In the genomic region with DNA sequence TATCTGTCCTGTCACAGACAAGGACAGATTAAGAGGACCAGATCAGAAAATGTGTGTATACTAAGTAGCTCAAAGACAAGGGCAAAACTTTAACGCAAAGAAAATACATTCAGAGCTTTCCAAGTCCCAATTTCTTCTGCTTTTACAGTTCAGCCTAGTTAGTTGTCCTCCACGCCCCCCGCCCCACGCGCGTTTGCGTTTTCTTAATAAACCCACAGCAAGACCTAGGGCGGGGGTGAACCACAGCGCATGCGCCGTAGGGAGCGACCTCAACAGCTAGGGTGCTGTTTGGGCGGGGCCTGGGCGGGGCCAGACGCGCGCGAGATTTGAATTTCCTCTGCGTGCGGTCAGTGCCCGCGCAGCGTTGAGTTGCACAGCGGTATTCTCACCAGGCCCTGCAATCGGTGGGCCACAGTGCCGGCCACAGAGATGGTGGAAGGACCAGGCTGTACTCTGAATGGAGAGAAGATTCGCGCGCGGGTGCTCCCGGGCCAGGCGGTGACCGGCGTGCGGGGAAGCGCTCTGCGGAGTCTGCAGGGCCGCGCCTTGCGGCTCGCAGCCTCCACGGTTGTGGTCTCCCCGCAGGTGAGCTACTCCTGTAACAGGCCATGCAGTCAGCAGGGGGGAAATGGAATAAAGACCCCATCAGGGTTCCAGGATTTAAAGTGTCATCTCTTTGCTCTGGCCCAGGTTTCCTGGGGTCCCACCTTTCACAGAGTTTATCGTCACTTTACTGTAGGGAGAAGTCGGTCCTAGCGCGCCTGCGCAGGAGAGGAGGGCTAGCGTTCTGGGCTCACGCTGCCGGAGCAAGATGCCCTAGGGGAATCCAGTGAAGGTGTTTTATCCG, we compare ENCODE assay signal across 9 cellular contexts. TPM values are rescaled to one million over a fixed set of nuclear protein-coding genes. Genes with fewer than 3 reads are reported as not detected.
DNase-seq lines count a peak whose midpoint lies in the region; ATAC-seq, FAIRE-seq and TF ChIP-seq lines count a peak whose summit lies in the region.
"Had no signal": no experiment of that assay in that cellular context is flagged by ENCODE, and none has a peak within 500 bp of the region (broad histone marks: within the 10 kb centered on the region; RNA-seq: fewer than 3 reads in every experiment).

TSS of gene NEIL3 (plus strand) at position 350 of the 847 bp plus-strand sequence. CDS start at position 430, 80 bp downstream.

- H3K9me3 Mint-ChIP-seq in WTC11 = no peaks in the 10 kb centered on the region

- H3K4me1 ChIP-seq in keratinocyte (ENCODE audit: control insufficient read depth, extremely low read depth, insufficient read depth, low read length) = peaks cover 27% of the 10 kb centered on the region

- peak; percentile 44 for FAIRE-seq in keratinocyte (lab: Jason Lieb, UNC)
- FAIRE-seq: TTC549 had no signal

- peaks cover 30% of the 10 kb centered on the region for H3K79me2 ChIP-seq in keratinocyte (ENCODE audit: control insufficient read depth, insufficient read depth, low read length)

- H2AFZ ChIP-seq in keratinocyte (ENCODE audit: control insufficient read depth, low read length) = peak within 1 kb of the TSS; percentile 96

- POLR2A ChIA-PET in WTC11 (lab: Charles Lee) = interaction anchor here (1.0 kb wide), 1 partner anchor 16 kb away, joined by 3 read pairs; no protein-coding TSS in a partner anchor

- peak within 1 kb of the TSS; percentile 92 for H3K27ac Mint-ChIP-seq in WTC11

- H3K27me3 ChIP-seq in keratinocyte (ENCODE audit: control insufficient read depth, extremely low read depth, insufficient read depth, low read length) = no peaks in the 10 kb centered on the region

- H3K36me3 ChIP-seq in keratinocyte (ENCODE audit: control insufficient read depth in 2 of 2, extremely low read depth in 1 of 2, insufficient read depth in 2 of 2, low read length in 2 of 2) = no peaks in the 10 kb centered on the region

- H4K20me1 ChIP-seq in keratinocyte (ENCODE audit: control insufficient read depth, extremely low read depth, insufficient read depth, low read length) = no peaks in the 10 kb centered on the region

- peak within 1 kb of the TSS; percentile 84 to 99 (median 94) for H3K4me3 ChIP-seq in keratinocyte (ENCODE audit: control insufficient read depth in 2 of 3, extremely low read depth in 1 of 3, insufficient read depth in 2 of 3, low read depth in 1 of 3, low read length in 3 of 3)

- H3K4me1 Mint-ChIP-seq in WTC11 = peaks cover 8% of the 10 kb centered on the region; the same call in 1 of the 2 replicates

- H3K9me3 ChIP-seq in keratinocyte (ENCODE audit: control insufficient read depth, low read depth, low read length) = no peaks in the 10 kb centered on the region

- no peaks in the 10 kb centered on the region for H3K27me3 Mint-ChIP-seq in WTC11 (ENCODE audit: low read depth)

- DNase-seq in AG08396 (ENCODE audit: low spot score) = peak; percentile 97
- peak; percentile 76 for DNase-seq in NCI-H226
- peak; percentile 89 for DNase-seq in WTC11 (ENCODE audit: low spot score)
- peak; percentile 12 to 91 (median 76) for DNase-seq in caudate nucleus (lab: John Stamatoyannopoulos, UW)
- DNase-seq in keratinocyte (ENCODE audit: low read depth, low spot score) = peak; percentile 36
- DNase-seq in stimulated activated CD4-positive, alpha-beta T cell treated with anti-CD3 and anti-CD28 coated beads, Interleukin-15, amount 100 ng/mL, for 1 hour (ENCODE audit: low read depth in 1 of 2, low spot score in 1 of 2) = peak; percentile 89 to 94

- peak within 1 kb of the TSS; percentile 93 for H3K4me3 Mint-ChIP-seq in WTC11

- no peak for TF ChIP-seq CTCF in WTC11 (IDR thresholded peaks at IDR 0.05)
- no peak for TF ChIP-seq CTCF in keratinocyte (optimal IDR thresholded peaks at IDR 0.05 in 1 of 3, IDR thresholded peaks at IDR 0.05 in 1 of 3, conservative IDR thresholded peaks at IDR 0.05 in 1 of 3; ENCODE audit: extremely low read depth in 1 of 3, insufficient read depth in 2 of 3, low read length in 3 of 3)

- peak within 1 kb of the TSS; percentile 94 for H3K4me2 ChIP-seq in keratinocyte (ENCODE audit: control insufficient read depth, extremely low read depth, insufficient read depth, low read depth, low read length)

- H3K27ac ChIP-seq in caudate nucleus (ENCODE audit: low read depth, low read length) (peak within 1 kb of the TSS; percentile 41), keratinocyte (ENCODE audit: control insufficient read depth, insufficient read depth, low read length) (peak within 1 kb of the TSS; percentile 67)

- H3K9me1 ChIP-seq in keratinocyte (ENCODE audit: control insufficient read depth, extremely low read depth, insufficient read depth, low read length) = no peaks in the 10 kb centered on the region

- H3K36me3 Mint-ChIP-seq in WTC11 = peaks cover 5% of the 10 kb centered on the region; the same call in 1 of the 2 replicates

- CTCF ChIA-PET in WTC11 (lab: Charles Lee) = interaction anchor here (0.9 to 2.9 kb wide), 4 partner anchors 29 to 262 kb away, joined by 3 to 11 read pairs (median 6); no protein-coding TSS in a partner anchor

- dilution Hi-C loops in keratinocyte (cut with MboI; ENCODE audit: extremely low pct_ligation_motif_present, low sequenced_read_pairs) = no loop called here

- ATAC-seq in GM18909 (IDR thresholded peaks at IDR 0.05; ENCODE audit: poor library complexity, unreplicated experiment) (peak; percentile 90), HG03159 (IDR thresholded peaks at IDR 0.05; ENCODE audit: unreplicated experiment) (peak; percentile 90), WTC11 (peak; percentile 95)

- peak within 1 kb of the TSS; percentile 81 for H3K9ac ChIP-seq in keratinocyte (ENCODE audit: control insufficient read depth, extremely low read depth, insufficient read depth, low read length)

TF ChIP-seq in WTC11, 78 proteins besides CTCF, POLR2A, EP300 and RAD21 (continues in another document):
- no peak for TF ChIP-seq JAZF1 (CRISPR knock-in tag; IDR thresholded peaks at IDR 0.05)
- TF ChIP-seq ZNF219 (CRISPR knock-in tag; IDR thresholded peaks at IDR 0.05; ENCODE audit: borderline replicate concordance) = 0 out of 2 replicates have a peak, but pooled peaks have one; percentile 12
- peak; percentile 76; the same call in 1 of the 2 replicates for TF ChIP-seq CBFB (CRISPR knock-in tag; IDR thresholded peaks at IDR 0.05; ENCODE audit: low read depth)
- no peak for TF ChIP-seq JUN (CRISPR knock-in tag; IDR thresholded peaks at IDR 0.05)
- TF ChIP-seq MXD4 (CRISPR knock-in tag; IDR thresholded peaks at IDR 0.05; ENCODE audit: borderline replicate concordance) = no peak
- TF ChIP-seq KAT7 (CRISPR knock-in tag; IDR thresholded peaks at IDR 0.05; ENCODE audit: borderline replicate concordance) = peak; percentile 70; the same call in 1 of the 2 replicates
- TF ChIP-seq, protein P1, sequence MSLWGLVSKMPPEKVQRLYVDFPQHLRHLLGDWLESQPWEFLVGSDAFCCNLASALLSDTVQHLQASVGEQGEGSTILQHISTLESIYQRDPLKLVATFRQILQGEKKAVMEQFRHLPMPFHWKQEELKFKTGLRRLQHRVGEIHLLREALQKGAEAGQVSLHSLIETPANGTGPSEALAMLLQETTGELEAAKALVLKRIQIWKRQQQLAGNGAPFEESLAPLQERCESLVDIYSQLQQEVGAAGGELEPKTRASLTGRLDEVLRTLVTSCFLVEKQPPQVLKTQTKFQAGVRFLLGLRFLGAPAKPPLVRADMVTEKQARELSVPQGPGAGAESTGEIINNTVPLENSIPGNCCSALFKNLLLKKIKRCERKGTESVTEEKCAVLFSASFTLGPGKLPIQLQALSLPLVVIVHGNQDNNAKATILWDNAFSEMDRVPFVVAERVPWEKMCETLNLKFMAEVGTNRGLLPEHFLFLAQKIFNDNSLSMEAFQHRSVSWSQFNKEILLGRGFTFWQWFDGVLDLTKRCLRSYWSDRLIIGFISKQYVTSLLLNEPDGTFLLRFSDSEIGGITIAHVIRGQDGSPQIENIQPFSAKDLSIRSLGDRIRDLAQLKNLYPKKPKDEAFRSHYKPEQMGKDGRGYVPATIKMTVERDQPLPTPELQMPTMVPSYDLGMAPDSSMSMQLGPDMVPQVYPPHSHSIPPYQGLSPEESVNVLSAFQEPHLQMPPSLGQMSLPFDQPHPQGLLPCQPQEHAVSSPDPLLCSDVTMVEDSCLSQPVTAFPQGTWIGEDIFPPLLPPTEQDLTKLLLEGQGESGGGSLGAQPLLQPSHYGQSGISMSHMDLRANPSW (CRISPR knock-in tag; conservative IDR thresholded peaks at IDR 0.05; ENCODE audit: low read depth) = no peak
- no peak for TF ChIP-seq TEAD4 (CRISPR knock-in tag; IDR thresholded peaks at IDR 0.05)
- no peak for TF ChIP-seq SMAD4 (CRISPR knock-in tag; IDR thresholded peaks at IDR 0.05)
- peak; percentile 70; the same call in 1 of the 2 replicates for TF ChIP-seq CREM (CRISPR knock-in tag; IDR thresholded peaks at IDR 0.05)

RNA-seq across cellular contexts. Expression of gene NEIL3, which starts in this region (rescaled TPM):
- total RNA-seq in WTC11 (2021) = 9.9 to 13.5 TPM (median 12.0 TPM) in 3 replicates
- polyA plus RNA-seq in keratinocyte = 0.82 to 7.6 TPM (median 5.6 TPM) in 3 replicates
- polyA plus RNA-seq in keratinocyte (2011; ENCODE audit: low read depth) = not detected
- 1.2 and 2.4 TPM in 2 replicates for polyA plus RNA-seq in keratinocyte (2011; cell fraction: cytosol; rRNA removed)
- 1.0 and 1.6 TPM in 2 replicates for polyA plus RNA-seq in keratinocyte (2011; cell fraction: nucleus; rRNA removed)
- 0.07 and 3.7 TPM in 2 replicates for polyA plus RNA-seq in keratinocyte (2012; ENCODE audit: low replicate concordance)
- polyA minus RNA-seq in keratinocyte = 0.73 to 5.8 TPM in 2 of 3 replicates, not detected in the other
- not detected for polyA minus RNA-seq in keratinocyte (2011; cell fraction: cytosol; rRNA and poly(A)+ RNA removed)
- polyA minus RNA-seq in keratinocyte (2011; cell fraction: nucleus; rRNA and poly(A)+ RNA removed) = 0.54 and 1.2 TPM in 2 replicates

Comparison
In these comparisons a context has a peak if more than half of its experiments do, and no peak if none do; other contexts are left out.
1. Peak in every context shown above with its lines: DNase-seq, ATAC-seq, H3K4me3 ChIP-seq and H3K27ac ChIP-seq.
2. DNase-seq: peak in every context shown above with its lines; median percentile 97 in AG08396; 92 in stimulated activated CD4-positive, alpha-beta T cell treated with anti-CD3 and anti-CD28 coated beads, Interleukin-15, amount 100 ng/mL, for 1 hour; 89 in WTC11; 76 in NCI-H226; 76 in caudate nucleus; 36 in keratinocyte.